Comparison of ENCODE assay signal across 9 cellular contexts in genomic region chr16:57485916-57486857, GRCh38. TPM values are rescaled to one million over a fixed set of nuclear protein-coding genes. Genes with fewer than 3 reads are reported as not detected.
DNase-seq lines count a peak whose midpoint lies in the region; ATAC-seq, FAIRE-seq and TF ChIP-seq lines count a peak whose summit lies in the region.
"Had no signal": no experiment of that assay in that cellular context is flagged by ENCODE, and none has a peak within 500 bp of the region (broad histone marks: within the 10 kb centered on the region; RNA-seq: fewer than 3 reads in every experiment).

Gene DOK4, minus strand, starts transcription at chr16:57486493. Its CDS starts 6,986 bp downstream, at chr16:57479507.

- peak within 1 kb of the TSS; percentile 69 to 96 (median 84) for H3K4me3 ChIP-seq in BLaER1 treated with 17β-estradiol and CSF1 and Interleukin-3, amounts not matched to agents 10 nM and 100 nM
- H3K4me3 ChIP-seq in fibroblast of mammary gland (ENCODE audit: control insufficient read depth, low read depth, low read length): peak within 1 kb of the TSS; percentile 57

- peaks cover 5 to 14% (median 11%) of the 10 kb centered on the region in 11 experiments; a peak in 21 of 22 replicates for H3K9me3 ChIP-seq in BLaER1 treated with 17β-estradiol and CSF1 and Interleukin-3, amounts not matched to agents 10 nM and 100 nM (replicated peaks in 1 of 11)

- intact Hi-C loops in activated T-helper 2 cell treated with anti-CD3 and anti-CD28 coated beads, Interferon-gamma antibody, Interleukin-2, Interleukin-4, amounts not matched to agents 10 μg/mL and 5 μg/mL and 100 μg/mL, durations not matched to agents 14 hours and 24 hours and 36 hours (cut with micrococcal nuclease): loop anchor here (1.0 kb wide), 2 partner anchors 10 to 51 kb away; no protein-coding TSS in a partner anchor

- no peak within 1 kb of the TSS for H3K27ac Mint-ChIP-seq in activated T-helper 2 cell treated with anti-CD3 and anti-CD28 coated beads, Interferon-gamma antibody, Interleukin-2, Interleukin-4, amounts not matched to agents 10 μg/mL and 5 μg/mL and 100 μg/mL, durations not matched to agents 14 hours and 24 hours and 36 hours
- peak within 1 kb of the TSS; percentile 57 to 78 for H3K27ac Mint-ChIP-seq in natural killer cell treated with Interleukin-12 subunit alpha and Interleukin-12 subunit beta and Interleukin-15 and Interleukin-18, amount 100 ng/mL, for 72 hours

- peak; percentile 70 for ATAC-seq in GM19324 (IDR thresholded peaks at IDR 0.05; ENCODE audit: low FRiP score, unreplicated experiment)
- peak; percentile 88 for ATAC-seq in HG03460 (IDR thresholded peaks at IDR 0.05; ENCODE audit: unreplicated experiment)
- ATAC-seq in natural killer cell treated with Interleukin-12 subunit alpha and Interleukin-12 subunit beta and Interleukin-15 and Interleukin-18, amount 100 ng/mL, for 72 hours: peak; percentile 95 to 96

- peak within 1 kb of the TSS; percentile 77 for H3K4me3 Mint-ChIP-seq in activated T-helper 2 cell treated with anti-CD3 and anti-CD28 coated beads, Interferon-gamma antibody, Interleukin-2, Interleukin-4, amounts not matched to agents 10 μg/mL and 5 μg/mL and 100 μg/mL, durations not matched to agents 14 hours and 24 hours and 36 hours (ENCODE audit: low read depth)
- peak within 1 kb of the TSS; percentile 92 for H3K4me3 Mint-ChIP-seq in natural killer cell treated with Interleukin-12 subunit alpha and Interleukin-12 subunit beta and Interleukin-15 and Interleukin-18, amount 100 ng/mL, for 72 hours

- H3K27ac ChIP-seq in BLaER1 treated with 17β-estradiol and CSF1 and Interleukin-3, amounts not matched to agents 10 nM and 100 nM: peak within 1 kb of the TSS; percentile 9 to 77 (median 69); a peak in 21 of 22 replicates
- H3K27ac ChIP-seq: VCaP had no signal

- TF ChIP-seq CTCF in fibroblast of mammary gland (conservative IDR thresholded peaks at IDR 0.05; ENCODE audit: control insufficient read depth, insufficient read depth, low read depth, low read length): no peak

- H3K9ac ChIP-seq in BLaER1 treated with 17β-estradiol and CSF1 and Interleukin-3, amounts not matched to agents 10 nM and 100 nM: peak within 1 kb of the TSS; percentile 79 to 86 (median 82)

- H3K27me3 ChIP-seq in BLaER1 treated with 17β-estradiol and CSF1 and Interleukin-3, amounts not matched to agents 10 nM and 100 nM: no peaks in the 10 kb centered on the region

- FAIRE-seq in RCC 7860 (lab: Jason Lieb, UNC): no peak

- peak within 1 kb of the TSS; percentile 91 to 99 (median 98) for H3K4me2 ChIP-seq in BLaER1 treated with 17β-estradiol and CSF1 and Interleukin-3, amounts not matched to agents 10 nM and 100 nM

- H3K9me3 Mint-ChIP-seq in activated T-helper 2 cell treated with anti-CD3 and anti-CD28 coated beads, Interferon-gamma antibody, Interleukin-2, Interleukin-4, amounts not matched to agents 10 μg/mL and 5 μg/mL and 100 μg/mL, durations not matched to agents 14 hours and 24 hours and 36 hours: no peaks in the 10 kb centered on the region
- H3K9me3 Mint-ChIP-seq in natural killer cell treated with Interleukin-12 subunit alpha and Interleukin-12 subunit beta and Interleukin-15 and Interleukin-18, amount 100 ng/mL, for 72 hours: no peaks in the 10 kb centered on the region

- peaks cover 10% of the 10 kb centered on the region for H3K27me3 Mint-ChIP-seq in activated T-helper 2 cell treated with anti-CD3 and anti-CD28 coated beads, Interferon-gamma antibody, Interleukin-2, Interleukin-4, amounts not matched to agents 10 μg/mL and 5 μg/mL and 100 μg/mL, durations not matched to agents 14 hours and 24 hours and 36 hours (ENCODE audit: low read depth)
- no peaks in the 10 kb centered on the region for H3K27me3 Mint-ChIP-seq in natural killer cell treated with Interleukin-12 subunit alpha and Interleukin-12 subunit beta and Interleukin-15 and Interleukin-18, amount 100 ng/mL, for 72 hours

- peaks cover 15 to 37% (median 25%) of the 10 kb centered on the region in 10 experiments for H3K4me1 ChIP-seq in BLaER1 treated with 17β-estradiol and CSF1 and Interleukin-3, amounts not matched to agents 10 nM and 100 nM

- no peaks in the 10 kb centered on the region for H3K36me3 ChIP-seq in BLaER1 treated with 17β-estradiol and CSF1 and Interleukin-3, amounts not matched to agents 10 nM and 100 nM

- DNase-seq in RCC 7860 (ENCODE audit: low spot score): peak; percentile 37
- peak; percentile 66 for DNase-seq in activated T-helper 2 cell treated with anti-CD3 and anti-CD28 coated beads, Interferon-gamma antibody, Interleukin-2, Interleukin-4, amounts not matched to agents 10 μg/mL and 5 μg/mL and 100 μg/mL, durations not matched to agents 14 hours and 24 hours and 36 hours (ENCODE audit: low spot score)
- peak; percentile 56 for DNase-seq in fibroblast of mammary gland (ENCODE audit: low read depth)
- DNase-seq in natural killer cell treated with Interleukin-12 subunit alpha and Interleukin-12 subunit beta and Interleukin-15 and Interleukin-18, amount 100 ng/mL, for 72 hours (ENCODE audit: low spot score): peak; percentile 82
- peak; percentile 74 for DNase-seq in stimulated activated naive CD4-positive, alpha-beta T cell treated with Interleukin-2 at 50 U/mL for 16 hours (lab: John Stamatoyannopoulos, UW)

- peaks cover 0 to 36% (median 7%) of the 10 kb centered on the region in 11 experiments; a peak in 8 of 22 replicates for H4K20me1 ChIP-seq in BLaER1 treated with 17β-estradiol and CSF1 and Interleukin-3, amounts not matched to agents 10 nM and 100 nM

- no peaks in the 10 kb centered on the region for H3K36me3 Mint-ChIP-seq in activated T-helper 2 cell treated with anti-CD3 and anti-CD28 coated beads, Interferon-gamma antibody, Interleukin-2, Interleukin-4, amounts not matched to agents 10 μg/mL and 5 μg/mL and 100 μg/mL, durations not matched to agents 14 hours and 24 hours and 36 hours (ENCODE audit: low read depth)
- no peaks in the 10 kb centered on the region for H3K36me3 Mint-ChIP-seq in natural killer cell treated with Interleukin-12 subunit alpha and Interleukin-12 subunit beta and Interleukin-15 and Interleukin-18, amount 100 ng/mL, for 72 hours

- H3K4me1 Mint-ChIP-seq in activated T-helper 2 cell treated with anti-CD3 and anti-CD28 coated beads, Interferon-gamma antibody, Interleukin-2, Interleukin-4, amounts not matched to agents 10 μg/mL and 5 μg/mL and 100 μg/mL, durations not matched to agents 14 hours and 24 hours and 36 hours (ENCODE audit: low read depth): peaks cover 8% of the 10 kb centered on the region
- H3K4me1 Mint-ChIP-seq in natural killer cell treated with Interleukin-12 subunit alpha and Interleukin-12 subunit beta and Interleukin-15 and Interleukin-18, amount 100 ng/mL, for 72 hours (ENCODE audit: low read depth in 2 of 2): peaks cover 6 to 19% of the 10 kb centered on the region in 2 donors

RNA-seq across cellular contexts. Expression of gene DOK4, which starts in this region (rescaled TPM):
- total RNA-seq in activated T-helper 2 cell treated with anti-CD3 and anti-CD28 coated beads, Interferon-gamma antibody, Interleukin-2, Interleukin-4, amounts not matched to agents 10 μg/mL and 5 μg/mL and 100 μg/mL, durations not matched to agents 14 hours and 24 hours and 36 hours: 5.7 and 6.6 TPM in 2 replicates
- 1 to 10 TPM; 4.2 to 6.5 TPM for total RNA-seq in natural killer cell treated with Interleukin-12 subunit alpha and Interleukin-12 subunit beta and Interleukin-15 and Interleukin-18, amount 100 ng/mL, for 72 hours

Comparison
In these comparisons a context has a peak if more than half of its experiments do, and no peak if none do; other contexts are left out.
1. Peak in every context shown above with its lines: DNase-seq, ATAC-seq, H3K4me3 ChIP-seq and H3K27ac ChIP-seq.